ENCODE assay signal across 8 cellular contexts in genomic region chr13:32587774-32588165, GRCh38. TPM values are rescaled to one million over a fixed set of nuclear protein-coding genes. Genes with fewer than 3 reads are reported as not detected.
DNase-seq lines count a peak whose midpoint lies in the region; ATAC-seq and TF ChIP-seq lines count a peak whose summit lies in the region.

No MANE protein-coding gene starts in this region.

- H3K9me3 ChIP-seq in heart right ventricle (no peaks in the 10 kb centered on the region), neutrophil (no peaks in the 10 kb centered on the region)

- H3K4me3 ChIP-seq in heart right ventricle: peak overlapping the region; percentile 55 to 90 (median 72)
- peak overlapping the region; percentile 78 for H3K4me3 ChIP-seq in epithelial cell of proximal tubule (ENCODE audit: low read depth, low read length)
- peak overlapping the region; percentile 72 to 73 for H3K4me3 ChIP-seq in neutrophil (ENCODE audit: low read depth in 1 of 2, low read length in 1 of 2)

- peak in 2 of 8 donors; percentile 1 for ATAC-seq in heart right ventricle
- no peak for ATAC-seq in Right ventricle myocardium inferior

- TF ChIP-seq CTCF in heart right ventricle (IDR thresholded peaks at IDR 0.05) (no peak), epithelial cell of proximal tubule (conservative IDR thresholded peaks at IDR 0.05; ENCODE audit: low read depth, low read length) (no peak), neutrophil (IDR thresholded peaks at IDR 0.05) (no peak)

- no peaks in the 10 kb centered on the region for H3K27me3 ChIP-seq in heart right ventricle
- H3K27me3 ChIP-seq in neutrophil: peaks cover 6% of the 10 kb centered on the region

- H3K27ac ChIP-seq in heart right ventricle: peak overlapping the region; percentile 64 to 96 (median 92)
- peak overlapping the region; percentile 88 for H3K27ac ChIP-seq in neutrophil

- H3K4me1 ChIP-seq in heart right ventricle (peaks cover 0 to 45% (median 30%) of the 10 kb centered on the region in 9 donors), neutrophil (ENCODE audit: control insufficient read depth in 1 of 2, insufficient read depth in 1 of 2, low read depth in 1 of 2, low read length in 1 of 2) (peaks cover 22% of the 10 kb centered on the region in 2 experiments)

- DNase-seq in heart right ventricle: no peak
- DNase-seq in Right ventricle myocardium inferior (ENCODE audit: missing footprints): no peak
- peak; percentile 85 for DNase-seq in SIG-M5 treated with dmso at 0.1 percent for 504 hours (lab: John Stamatoyannopoulos, UW; ENCODE audit: unreplicated experiment)
- no peak for DNase-seq in epithelial cell of proximal tubule (ENCODE audit: low read depth)
- no peak for DNase-seq in NCI-H446 treated with DMSO at 0.1 percent for 48 hours (lab: John Stamatoyannopoulos, UW)
- DNase-seq in NCI-H524 treated with DMSO at 0.1 percent for 48 hours (lab: John Stamatoyannopoulos, UW): no peak
- DNase-seq in activated effector memory CD4-positive, alpha-beta T cell treated with Interleukin-2 at 50 U/mL for 16 hours: no peak

- H3K36me3 ChIP-seq in heart right ventricle (no peaks in the 10 kb centered on the region), neutrophil (no peaks in the 10 kb centered on the region)

- WGBS in heart right ventricle, 2 donors: 1 to 2% methylated on average over 8 of the region's 8 CpGs

- intact Hi-C loops in heart right ventricle (cut with DNase I): loop anchor here (2.0 to 10.0 kb wide), 15 partner anchors 29 to 1137 kb away; partner anchors contain the start of genes KL (in 3 of the 10) and STARD13 (in 1 of the 10)
- intact Hi-C loops in Right ventricle myocardium inferior (cut with DNase I): loop anchor here (1.0 to 5.0 kb wide), 4 partner anchors 50 to 1135 kb away; partner anchors contain the start of gene N4BP2L2

RNA-seq across cellular contexts. Expression of gene PDS5B, which starts 1.5 kb away (rescaled TPM):
- 10 to 100 TPM; 16.3 to 29.6 (median 20.6) TPM for total RNA-seq in heart right ventricle
- 1 to 10 TPM; 5.6 TPM for polyA plus RNA-seq in heart right ventricle
- total RNA-seq in Right ventricle myocardium inferior: 25.1 TPM
- total RNA-seq in epithelial cell of proximal tubule: 12.4 and 13.9 TPM in 2 replicates

RNA-seq across cellular contexts. Expression of gene N4BP2L2, which starts 49.2 kb away (rescaled TPM):
- total RNA-seq in heart right ventricle: 100 to 1,000 TPM; 113 to 162 (median 134) TPM
- 100 to 1,000 TPM in 1 of 2 donors, 10 to 100 TPM in 1; 28.2 to 116 TPM for polyA plus RNA-seq in heart right ventricle
- 115 TPM for total RNA-seq in Right ventricle myocardium inferior
- 28.6 and 38.7 TPM in 2 replicates for total RNA-seq in epithelial cell of proximal tubule
